11 cellular contexts compared by ENCODE assay signal in the genomic region with DNA sequence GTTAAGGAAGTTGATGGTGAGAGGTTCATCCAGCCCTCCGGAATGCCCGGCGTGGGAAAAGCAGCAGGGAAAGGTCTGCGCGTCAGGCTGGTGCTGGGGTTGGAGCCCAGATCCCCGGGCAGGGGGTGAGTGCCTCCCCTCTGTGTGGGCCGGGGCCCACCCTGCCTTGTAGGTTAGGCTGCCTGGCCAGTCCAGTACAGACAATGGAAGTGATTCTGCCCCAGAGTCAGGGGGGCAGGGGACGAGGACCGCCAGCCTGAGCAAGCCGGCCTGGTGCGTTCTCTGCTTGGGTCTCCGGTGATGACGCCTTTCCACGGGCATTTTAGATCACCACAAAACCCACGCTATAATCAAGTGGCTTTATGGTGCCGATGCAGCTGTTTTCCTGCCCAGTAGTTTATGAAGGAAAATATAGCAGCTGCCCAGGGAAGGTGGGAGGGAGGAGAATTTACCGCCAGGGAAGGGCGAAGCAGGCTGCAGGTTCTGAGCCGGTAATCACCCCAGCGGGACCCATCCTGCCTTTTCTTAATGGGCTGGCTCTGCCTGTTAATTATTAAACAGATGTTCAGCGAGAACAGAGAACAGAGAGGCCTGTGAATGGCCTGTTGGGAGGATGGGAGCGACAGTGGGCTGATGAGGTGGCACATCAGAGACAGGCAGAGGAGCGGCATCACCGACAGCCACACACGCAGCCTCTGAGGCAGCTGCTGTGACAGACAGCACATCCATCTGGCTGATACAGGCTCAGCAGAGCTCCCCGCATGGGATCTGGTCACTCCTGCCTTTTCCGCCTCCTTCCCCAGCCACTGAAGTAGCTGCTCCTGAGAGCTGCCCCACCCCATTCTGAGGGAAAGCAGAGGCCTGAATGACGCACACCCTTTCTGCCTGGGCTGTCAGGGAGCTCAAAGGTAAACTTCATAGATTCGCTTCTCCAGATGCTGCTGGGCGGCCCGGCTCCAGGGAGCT. TPM values are rescaled to one million over a fixed set of nuclear protein-coding genes. Genes with fewer than 3 reads are reported as not detected.
DNase-seq lines count a peak whose midpoint lies in the region; ATAC-seq and TF ChIP-seq lines count a peak whose summit lies in the region.
"Had no signal": no experiment of that assay in that cellular context is flagged by ENCODE, and none has a peak within 500 bp of the region (broad histone marks: within the 10 kb centered on the region; RNA-seq: fewer than 3 reads in every experiment).

No MANE protein-coding gene starts in this region.

- WGBS in upper lobe of left lung, 2 donors, result 76% methylated on average over 29 to 31 of the region's 31 CpGs

- no peak for DNase-seq in activated T-cell treated with anti-CD3 and anti-CD28 coated beads, Interleukin-2, amount 50 U/mL, for 72 hours
- DNase-seq in activated T-cell treated with anti-CD3 and anti-CD28 coated beads for 4 hours (no peak), anterior cingulate cortex (lab: John Stamatoyannopoulos, UW) (peak in 42 of 58 donors; percentile 16 to 76 (median 48)), left lobe of liver (ENCODE audit: low spot score) (no peak), upper lobe of left lung (peak in 1 of 2 donors; percentile 77), GM20000 (ENCODE audit: low spot score) (no peak), SHP77 (lab: John Stamatoyannopoulos, UW) (no peak), NCI-H2196 (lab: John Stamatoyannopoulos, UW; ENCODE audit: unreplicated experiment) (no peak)
- DNase-seq: DMS79 treated with DMSO at 0.1 percent for 48 hours had no signal

- ATAC-seq in activated T-cell treated with anti-CD3 and anti-CD28 coated beads, Interleukin-2, amount 50 U/mL, for 72 hours (replicated peaks in 1 of 2), result peak in 1 of 2 donors; percentile 29
- ATAC-seq in left lobe of liver (peak; percentile 79), upper lobe of left lung (ENCODE audit: low FRiP score in 2 of 2) (peak; percentile 31 to 85)

- H3K9me3 Mint-ChIP-seq in activated T-cell treated with anti-CD3 and anti-CD28 coated beads, Interleukin-2, amount 50 U/mL, for 72 hours, result peaks cover 0 to 3% of the 10 kb centered on the region in 2 donors
- H3K9me3 Mint-ChIP-seq: IgD-negative memory B cell had no signal

- no peaks in the 10 kb centered on the region for H3K27me3 ChIP-seq in upper lobe of left lung

- H3K4me1 Mint-ChIP-seq in activated T-cell treated with anti-CD3 and anti-CD28 coated beads, Interleukin-2, amount 50 U/mL, for 72 hours (ENCODE audit: low read depth), result peaks cover 16% of the 10 kb centered on the region

- H3K27me3 Mint-ChIP-seq in activated T-cell treated with anti-CD3 and anti-CD28 coated beads, Interleukin-2, amount 50 U/mL, for 72 hours (ENCODE audit: low read depth), result no peaks in the 10 kb centered on the region
- H3K27me3 Mint-ChIP-seq: activated naive CD8-positive, alpha-beta T cell; IgD-negative memory B cell had no signal

- TF ChIP-seq EP300 in upper lobe of left lung (IDR thresholded peaks at IDR 0.05), result no peak

- no peak for TF ChIP-seq POLR2A in upper lobe of left lung (IDR thresholded peaks at IDR 0.05)

- peaks cover 6 to 24% of the 10 kb centered on the region in 2 donors for H3K36me3 Mint-ChIP-seq in activated T-cell treated with anti-CD3 and anti-CD28 coated beads, Interleukin-2, amount 50 U/mL, for 72 hours (ENCODE audit: insufficient read depth in 2 of 2)
- H3K36me3 Mint-ChIP-seq: IgD-negative memory B cell had no signal

- peak overlapping the region; percentile 47 for H3K27ac Mint-ChIP-seq in activated T-cell treated with anti-CD3 and anti-CD28 coated beads, Interleukin-2, amount 50 U/mL, for 72 hours

- TF ChIP-seq CTCF in upper lobe of left lung (IDR thresholded peaks at IDR 0.05) (no peak), GM20000 (IDR thresholded peaks at IDR 0.05; ENCODE audit: extremely low read depth, missing control alignments) (no peak)

- peak overlapping the region in 1 of 4 donors; percentile 13 for H3K27ac ChIP-seq in upper lobe of left lung

- no peak overlapping the region for H3K4me3 Mint-ChIP-seq in activated T-cell treated with anti-CD3 and anti-CD28 coated beads, Interleukin-2, amount 50 U/mL, for 72 hours
- H3K4me3 Mint-ChIP-seq: activated naive CD8-positive, alpha-beta T cell; IgD-negative memory B cell had no signal

- H3K4me1 ChIP-seq in upper lobe of left lung, result peaks cover 7 to 24% (median 12%) of the 10 kb centered on the region in 4 donors

- H3K9me3 ChIP-seq in upper lobe of left lung, result no peaks in the 10 kb centered on the region

- H3K4me3 ChIP-seq in upper lobe of left lung, result no peak overlapping the region

- no peaks in the 10 kb centered on the region for H3K36me3 ChIP-seq in upper lobe of left lung

RNA-seq across cellular contexts. Expression of gene BDH1, which starts 35.2 kb away (rescaled TPM):
- total RNA-seq in activated T-cell treated with anti-CD3 and anti-CD28 coated beads, Interleukin-2, amount 50 U/mL, for 72 hours, result 10 to 100 TPM; 76.9 to 92.5 TPM
- total RNA-seq in left lobe of liver (279 TPM), upper lobe of left lung (10 to 100 TPM; 13.5 to 30.4 (median 23.0) TPM)

Comparison
In these comparisons a context has a peak if more than half of its experiments do, and no peak if none do; other contexts are left out.
1. DNase-seq: peak in anterior cingulate cortex (42 of 58); none in activated T-cell treated with anti-CD3 and anti-CD28 coated beads, Interleukin-2, amount 50 U/mL, for 72 hours (0 of 2), activated T-cell treated with anti-CD3 and anti-CD28 coated beads for 4 hours (single experiment), left lobe of liver (single experiment), GM20000 (single experiment), SHP77 (0 of 2) and NCI-H2196 (single experiment).